1 cellular context compared by ENCODE assay signal in genomic region chr6:20403766-20404640, GRCh38.
TF ChIP-seq lines count a peak whose summit lies in the region.

No MANE protein-coding gene starts in this region.

TF ChIP-seq in K562, 482 proteins besides CTCF, POLR2A, EP300 and RAD21 (continued from another document and continues in another):
- no peak for TF ChIP-seq MITF (IDR thresholded peaks at IDR 0.05)
- TF ChIP-seq CSDE1 (IDR thresholded peaks at IDR 0.05), result no peak
- TF ChIP-seq ARID2 (IDR thresholded peaks at IDR 0.05), result 0 out of 2 replicates have a peak, but pooled peaks have one; percentile 10
- no peak; the same call in 1 of the 2 replicates for TF ChIP-seq ATF3 (IDR thresholded peaks at IDR 0.05)
- TF ChIP-seq ATF3 (CRISPR knock-in tag; conservative IDR thresholded peaks at IDR 0.05), result no peak
- TF ChIP-seq ZNF121 (CRISPR knock-in tag; conservative IDR thresholded peaks at IDR 0.05), result no peak
- no peak for TF ChIP-seq IFI16 (CRISPR knock-in tag; IDR thresholded peaks at IDR 0.05)
- TF ChIP-seq RB1 (IDR thresholded peaks at IDR 0.05; ENCODE audit: low read depth), result no peak
- TF ChIP-seq ZNF644 (tag; IDR thresholded peaks at IDR 0.05; ENCODE audit: low read depth), result peak; percentile 60; the same call in 1 of the 2 replicates
- TF ChIP-seq ZNF212 (CRISPR knock-in tag; IDR thresholded peaks at IDR 0.05), result no peak
- TF ChIP-seq ZNF316 (IDR thresholded peaks at IDR 0.05), result peak; percentile 86
- TF ChIP-seq RNF219 (CRISPR knock-in tag; IDR thresholded peaks at IDR 0.05), result no peak
- TF ChIP-seq JUN (IDR thresholded peaks at IDR 0.05; ENCODE audit: borderline replicate concordance, low read depth, low read length), result 0 out of 2 replicates have a peak, but pooled peaks have one; percentile 4
- TF ChIP-seq JUN (CRISPR knock-in tag; IDR thresholded peaks at IDR 0.05; ENCODE audit: borderline replicate concordance), result 0 out of 2 replicates have a peak, but pooled peaks have one; percentile 36
- TF ChIP-seq ZNF184 (CRISPR knock-in tag; IDR thresholded peaks at IDR 0.05), result no peak
- no peak for TF ChIP-seq ZNF318 (IDR thresholded peaks at IDR 0.05; ENCODE audit: borderline replicate concordance in 1 of 2, low read depth in 1 of 2)
- no peak for TF ChIP-seq MTF1 (CRISPR knock-in tag; IDR thresholded peaks at IDR 0.05; ENCODE audit: borderline replicate concordance)
- no peak for TF ChIP-seq ZNF232 (CRISPR knock-in tag; IDR thresholded peaks at IDR 0.05)
- TF ChIP-seq GATAD2B (IDR thresholded peaks at IDR 0.05; ENCODE audit: borderline replicate concordance), result no peak; the same call in 1 of the 2 replicates
- peak; percentile 85 for TF ChIP-seq C11orf30 (IDR thresholded peaks at IDR 0.05; ENCODE audit: low read depth)
- peak; percentile 91 for TF ChIP-seq TAF9B (IDR thresholded peaks at IDR 0.05; ENCODE audit: partially characterized antibody)
- no peak for TF ChIP-seq ZFP1 (CRISPR knock-in tag; IDR thresholded peaks at IDR 0.05)
- peak; percentile 62; the same call in 1 of the 2 replicates for TF ChIP-seq GTF2E2 (tag; IDR thresholded peaks at IDR 0.05)
- no peak for TF ChIP-seq E2F6 (IDR thresholded peaks at IDR 0.05; ENCODE audit: borderline replicate concordance in 1 of 2, extremely low read depth in 1 of 2, insufficient read depth in 1 of 2, insufficient read length in 1 of 2, low read depth in 1 of 2, low read length in 1 of 2, poor library complexity in 1 of 2, severe bottlenecking in 1 of 2)
- TF ChIP-seq DIDO1 (tag; IDR thresholded peaks at IDR 0.05; ENCODE audit: low read depth), result no peak
- TF ChIP-seq E2F1 (CRISPR knock-in tag; IDR thresholded peaks at IDR 0.05), result peak; percentile 56; the same call in 1 of the 2 replicates
- no peak for TF ChIP-seq ATF2 (CRISPR knock-in tag; IDR thresholded peaks at IDR 0.05)
- TF ChIP-seq MAFF (IDR thresholded peaks at IDR 0.05; ENCODE audit: low read length), result peak; percentile 46; the same call in 1 of the 2 replicates
- TF ChIP-seq SIRT6 (IDR thresholded peaks at IDR 0.05; ENCODE audit: low read depth, low read length), result no peak
- peak; percentile 89 for TF ChIP-seq TAF7 (tag; IDR thresholded peaks at IDR 0.05)
- TF ChIP-seq ZNF518B (CRISPR knock-in tag; IDR thresholded peaks at IDR 0.05), result no peak
- TF ChIP-seq ZC3H8 (IDR thresholded peaks at IDR 0.05), result no peak
- no peak for TF ChIP-seq NCOA6 (IDR thresholded peaks at IDR 0.05)
- no peak for TF ChIP-seq SMARCC2 (IDR thresholded peaks at IDR 0.05; ENCODE audit: low read depth)
- TF ChIP-seq NRF1 (conservative IDR thresholded peaks at IDR 0.05 in 1 of 2, IDR thresholded peaks at IDR 0.05 in 1 of 2), result no peak
- no peak for TF ChIP-seq CHCHD3 (CRISPR knock-in tag; IDR thresholded peaks at IDR 0.05)
- no peak for TF ChIP-seq NR1H2 (CRISPR knock-in tag; IDR thresholded peaks at IDR 0.05)
- no peak for TF ChIP-seq ZNF717 (CRISPR knock-in tag; IDR thresholded peaks at IDR 0.05)
- no peak for TF ChIP-seq KLF10 (CRISPR knock-in tag; IDR thresholded peaks at IDR 0.05)
- TF ChIP-seq TSC22D4 (tag; IDR thresholded peaks at IDR 0.05), result no peak
- TF ChIP-seq ZFPM2 (CRISPR knock-in tag; IDR thresholded peaks at IDR 0.05), result no peak
- no peak for TF ChIP-seq GABPB2 (CRISPR knock-in tag; conservative IDR thresholded peaks at IDR 0.05)
- TF ChIP-seq KDM2B (CRISPR knock-in tag; IDR thresholded peaks at IDR 0.05), result no peak
- peak; percentile 87 for TF ChIP-seq NFE2 (IDR thresholded peaks at IDR 0.05; ENCODE audit: low read depth)
- no peak for TF ChIP-seq RBM17 (IDR thresholded peaks at IDR 0.05; ENCODE audit: borderline replicate concordance, low read depth, low read length)
- no peak for TF ChIP-seq RBM34 (IDR thresholded peaks at IDR 0.05; ENCODE audit: borderline replicate concordance, insufficient read depth, low read length)
